ENCODE assay signal across 15 cellular contexts in genomic region chr2:32864337-32864736, GRCh38.
DNase-seq lines count a peak whose midpoint lies in the region; ATAC-seq and TF ChIP-seq lines count a peak whose summit lies in the region.
"Had no signal": no experiment of that assay in that cellular context is flagged by ENCODE, and none has a peak within 500 bp of the region (broad histone marks: within the 10 kb centered on the region; RNA-seq: fewer than 3 reads in every experiment).

No MANE protein-coding gene starts in this region.

- no peak overlapping the region for H2AFZ ChIP-seq in IMR-90 (replicated peaks; ENCODE audit: low read length, poor library complexity)

- H3K4me1 Mint-ChIP-seq in osteocyte (ENCODE audit: unreplicated experiment) = peaks cover 40% of the 10 kb centered on the region

- H3K9me1 ChIP-seq in IMR-90 (ENCODE audit: insufficient read depth, low read length) = peaks cover 11% of the 10 kb centered on the region

- H3K79me1 ChIP-seq in IMR-90 (ENCODE audit: low read depth in 1 of 2, low read length in 2 of 2) = no peaks in the 10 kb centered on the region

- H3K27ac ChIP-seq in IMR-90 (ENCODE audit: insufficient read depth, low read length) = peak overlapping the region; percentile 94
- H3K27ac ChIP-seq: gastroesophageal sphincter, ovary had no signal

- peak overlapping the region; percentile 98 for H4K91ac ChIP-seq in IMR-90 (ENCODE audit: insufficient read depth, low read depth, low read length)

- H3K4me2 ChIP-seq in IMR-90 (ENCODE audit: low read depth, low read length) = peak overlapping the region; percentile 66

- H3K14ac ChIP-seq in IMR-90 (replicated peaks; ENCODE audit: low read depth, low read length) = peak overlapping the region; percentile 91

- H4K20me1 ChIP-seq in IMR-90 (ENCODE audit: insufficient read depth, low read length) = no peaks in the 10 kb centered on the region

- peak; percentile 79 for DNase-seq in AG09309 (ENCODE audit: low read depth)
- peak; percentile 72 for DNase-seq in IMR-90
- DNase-seq in brain pericyte (ENCODE audit: low read depth, low spot score) = peak; percentile 21
- DNase-seq in osteocyte (ENCODE audit: extremely low spot score, unreplicated experiment) = no peak
- no peak for DNase-seq in Kasumi-1 (lab: John Stamatoyannopoulos, UW)
- no peak for DNase-seq in omental fat pad (ENCODE audit: low spot score)
- no peak for DNase-seq in stimulated activated CD4-positive, alpha-beta T cell treated with anti-CD3 and anti-CD28 coated beads, Interleukin-15, amount 100 ng/mL, for 24 hours
- no peak for DNase-seq in NCI-H82 (lab: John Stamatoyannopoulos, UW)
- DNase-seq: activated CD8-positive, alpha-beta memory T cell treated with anti-CD3 and anti-CD28 coated beads, Interleukin-2, amount 50 U/mL, for 48 hours; activated naive CD8-positive, alpha-beta T cell treated with anti-CD3 and anti-CD28 coated beads for 36 hours; NCI-H345; ovary had no signal

- TF ChIP-seq POLR2A in IMR-90 (IDR thresholded peaks at IDR 0.05; ENCODE audit: low read depth, low read length) = no peak

- H3K18ac ChIP-seq in IMR-90 (ENCODE audit: low read depth, low read length) = peak overlapping the region; percentile 13

- H2BK20ac ChIP-seq in IMR-90 (ENCODE audit: low read depth, low read length) = peak overlapping the region; percentile 98

- peak overlapping the region; percentile 83 for H4K5ac ChIP-seq in IMR-90 (ENCODE audit: low read depth, low read length)

- in situ Hi-C loops in IMR-90 (cut with MboI; ENCODE audit: low sequenced_read_pairs) = no loop called here

- H3K4me3 ChIP-seq in AG09309 (ENCODE audit: control insufficient read depth, low read depth, low read length) = no peak overlapping the region
- H3K4me3 ChIP-seq in IMR-90 (ENCODE audit: insufficient read depth, low read depth, low read length) = no peak overlapping the region
- H3K4me3 ChIP-seq: gastroesophageal sphincter, ovary had no signal

- intact Hi-C loops in IMR-90 (cut with micrococcal nuclease) = loop anchor here (5.0 kb wide), 4 partner anchors 67 to 273 kb away; partner anchors contain the start of gene LTBP1

- H2BK120ac ChIP-seq in IMR-90 (ENCODE audit: low read depth, low read length) = peak overlapping the region; percentile 94

- H2BK5ac ChIP-seq in IMR-90 (ENCODE audit: low read depth, low read length, poor library complexity, severe bottlenecking) = peak overlapping the region; percentile 98

- H3K9ac ChIP-seq in IMR-90 (ENCODE audit: low read depth, low read length) = 0 out of 2 replicates have a peak overlapping the region, but pooled peaks have one; percentile 29

- peak overlapping the region; percentile 93 for H3K4ac ChIP-seq in IMR-90 (ENCODE audit: low read depth, low read length)

- H3K27me3 Mint-ChIP-seq in osteocyte (ENCODE audit: unreplicated experiment) = no peaks in the 10 kb centered on the region

- TF ChIP-seq CTCF in AG09309 (IDR thresholded peaks at IDR 0.05; ENCODE audit: control insufficient read depth, insufficient read depth, low read depth, low read length, missing control alignments) (no peak), IMR-90 (conservative IDR thresholded peaks at IDR 0.05; ENCODE audit: low read depth, low read length) (no peak), osteocyte (IDR thresholded peaks at IDR 0.05) (no peak), omental fat pad (IDR thresholded peaks at IDR 0.05) (no peak)

- BruUV-seq in IMR-90 (replicated peaks; lab: Mats Ljungman, UMichigan) = no TSS peak

- dilution Hi-C loops in IMR-90 (cut with HindIII; ENCODE audit: low sequenced_read_pairs, unreplicated experiment) = no loop called here

- TF ChIP-seq RAD21 in IMR-90 (IDR thresholded peaks at IDR 0.05; ENCODE audit: low read length) = no peak

- WGBS in IMR-90 (ENCODE audit: extremely low coverage in 2 of 2, insufficient read length in 1 of 2), 2 experiments = no CpG with 5 or more reads among the region's 3 CpGs

- peak overlapping the region; percentile 56 to 92 for H4K8ac ChIP-seq in IMR-90 (ENCODE audit: low read depth in 2 of 2, low read length in 2 of 2)

- no peak overlapping the region for H2AK5ac ChIP-seq in IMR-90 (ENCODE audit: low read depth, low read length)

- no peaks in the 10 kb centered on the region for H3K36me3 ChIP-seq in IMR-90 (ENCODE audit: control insufficient read depth, insufficient read depth, low read length)
- H3K36me3 ChIP-seq: gastroesophageal sphincter, ovary had no signal

- H3K4me3 Mint-ChIP-seq in osteocyte (ENCODE audit: unreplicated experiment) = no peak overlapping the region
- H3K4me3 Mint-ChIP-seq: activated naive CD8-positive, alpha-beta T cell treated with anti-CD3 and anti-CD28 coated beads for 36 hours; CD14-positive monocyte; mesothelial cell of epicardium had no signal

- peaks cover 16% of the 10 kb centered on the region for H3K4me1 ChIP-seq in IMR-90 (ENCODE audit: control insufficient read depth, insufficient read depth, low read length)

- POLR2A ChIA-PET in IMR-90 (lab: Charles Lee; ENCODE audit: unreplicated experiment) = no interaction called here

- peak; percentile 53 for ATAC-seq in IMR-90 (ENCODE audit: low read depth)
- no peak for ATAC-seq in omental fat pad (ENCODE audit: low FRiP score)
- ATAC-seq: gastroesophageal sphincter had no signal

- H3K27ac Mint-ChIP-seq in osteocyte (ENCODE audit: unreplicated experiment) = peak overlapping the region; percentile 91
- H3K27ac Mint-ChIP-seq: activated naive CD8-positive, alpha-beta T cell treated with anti-CD3 and anti-CD28 coated beads for 36 hours; CD14-positive monocyte; mesothelial cell of epicardium had no signal

- H3K27me3 ChIP-seq in IMR-90 (ENCODE audit: control insufficient read depth, insufficient read depth, low read length) = no peaks in the 10 kb centered on the region
- H3K27me3 ChIP-seq: gastroesophageal sphincter, ovary had no signal

- H3K9me3 ChIP-seq in IMR-90 (ENCODE audit: control insufficient read depth, insufficient read depth, low read length) = no peaks in the 10 kb centered on the region
- H3K9me3 ChIP-seq: gastroesophageal sphincter, ovary had no signal

- H3K23ac ChIP-seq in IMR-90 (ENCODE audit: low read depth, low read length) = peak overlapping the region; percentile 94

- CTCF ChIA-PET in IMR-90 (lab: Yijun Ruan, JAX) = interaction anchor here (1.0 kb wide), 1 partner anchor 9 kb away, joined by 3 read pairs; no protein-coding TSS in a partner anchor

- no peaks in the 10 kb centered on the region for H3K36me3 Mint-ChIP-seq in osteocyte (ENCODE audit: unreplicated experiment)
- H3K36me3 Mint-ChIP-seq: CD14-positive monocyte had no signal

- H3K9me3 Mint-ChIP-seq in osteocyte (ENCODE audit: unreplicated experiment) = no peaks in the 10 kb centered on the region
- H3K9me3 Mint-ChIP-seq: activated naive CD8-positive, alpha-beta T cell treated with anti-CD3 and anti-CD28 coated beads for 36 hours; CD14-positive monocyte; mesothelial cell of epicardium had no signal

- peak overlapping the region; percentile 87; the same call in 2 of the 3 replicates for H2BK15ac ChIP-seq in IMR-90 (ENCODE audit: low read depth, low read length)

- H3K56ac ChIP-seq in IMR-90 (ENCODE audit: extremely low read depth, insufficient read depth, low read length) = peak overlapping the region; percentile 88

- no peak overlapping the region for H2AK9ac ChIP-seq in IMR-90 (replicated peaks; ENCODE audit: low read depth, low read length, poor library complexity)

TF ChIP-seq in IMR-90, 13 proteins besides CTCF, POLR2A, EP300 and RAD21:
- TF ChIP-seq CHD1 (IDR thresholded peaks at IDR 0.05; ENCODE audit: low read depth, low read length) (no peak), RFX5 (IDR thresholded peaks at IDR 0.05; ENCODE audit: low read depth, low read length) (no peak), NFE2L2 (IDR thresholded peaks at IDR 0.05; ENCODE audit: low read depth, low read length) (no peak), ELK1 (IDR thresholded peaks at IDR 0.05; ENCODE audit: borderline replicate concordance, low read depth, low read length) (no peak), SMC3 (IDR thresholded peaks at IDR 0.05; ENCODE audit: low read depth, low read length) (no peak), MXI1 (IDR thresholded peaks at IDR 0.05; ENCODE audit: borderline replicate concordance, low read depth, low read length) (no peak), MAFK (IDR thresholded peaks at IDR 0.05; ENCODE audit: low read depth, low read length) (no peak), CEBPB (IDR thresholded peaks at IDR 0.05; ENCODE audit: low read depth, low read length) (no peak), FOS (IDR thresholded peaks at IDR 0.05; ENCODE audit: low read depth, low read length) (no peak), BHLHE40 (IDR thresholded peaks at IDR 0.05; ENCODE audit: low read depth, low read length) (no peak), MAZ (IDR thresholded peaks at IDR 0.05; ENCODE audit: borderline replicate concordance, low read depth, low read length) (no peak), USF2 (IDR thresholded peaks at IDR 0.05; ENCODE audit: low read depth, low read length) (no peak), RCOR1 (IDR thresholded peaks at IDR 0.05; ENCODE audit: insufficient replicate concordance, low read length) (no peak)
TF ChIP-seq in IMR-90: peak in this region for 0.

Comparison
In these comparisons a context has a peak if more than half of its experiments do, and no peak if none do; other contexts are left out.
1. DNase-seq: peak in AG09309 (single experiment), IMR-90 (single experiment) and brain pericyte (single experiment); none in osteocyte (single experiment), Kasumi-1 (0 of 2), omental fat pad (single experiment), stimulated activated CD4-positive, alpha-beta T cell treated with anti-CD3 and anti-CD28 coated beads, Interleukin-15, amount 100 ng/mL, for 24 hours (single experiment) and NCI-H82 (single experiment).